Comparison of ENCODE assay signal across 8 cellular contexts in genomic region chr1:206030714-206031113, GRCh38. TPM values are rescaled to one million over a fixed set of nuclear protein-coding genes. Genes with fewer than 3 reads are reported as not detected.
DNase-seq lines count a peak whose midpoint lies in the region; ATAC-seq and TF ChIP-seq lines count a peak whose summit lies in the region.

No MANE protein-coding gene starts in this region.

- BruUV-seq in HCT116 (replicated peaks; lab: Mats Ljungman, UMichigan) = no TSS peak

- H3F3A ChIP-seq in DOHH2 (ENCODE audit: control insufficient read depth, insufficient read depth) = 0 out of 2 replicates have a peak, but pooled peaks cover 4% of the 10 kb centered on the region

- H3K4me2 ChIP-seq in DOHH2 (ENCODE audit: low read length) (peak overlapping the region; percentile 49), HCT116 (ENCODE audit: low read length) (peak overlapping the region; percentile 51)

- no peak overlapping the region for H3K4me3 Mint-ChIP-seq in activated naive CD8-positive, alpha-beta T cell treated with anti-CD3 and anti-CD28 coated beads, Interleukin-2, amount 50 U/mL, for 24 hours

- H3K9me2 ChIP-seq in DOHH2 (replicated peaks; ENCODE audit: control insufficient read depth, low read length) = no peaks in the 10 kb centered on the region
- H3K9me2 ChIP-seq in HCT116 (ENCODE audit: insufficient read depth) = no peaks in the 10 kb centered on the region

- peaks cover 43% of the 10 kb centered on the region for H3K4me1 ChIP-seq in DOHH2 (ENCODE audit: control insufficient read depth, low read length)
- peaks cover 0 to 6% of the 10 kb centered on the region in 2 experiments; a peak in 2 of 4 replicates for H3K4me1 ChIP-seq in HCT116 (ENCODE audit: control insufficient read depth in 1 of 2, insufficient read depth in 2 of 2, low read length in 2 of 2)

- H3K36me3 Mint-ChIP-seq in activated naive CD8-positive, alpha-beta T cell treated with anti-CD3 and anti-CD28 coated beads, Interleukin-2, amount 50 U/mL, for 24 hours (ENCODE audit: low read depth) = no peaks in the 10 kb centered on the region

- H4K20me1 ChIP-seq in DOHH2 (ENCODE audit: control insufficient read depth, insufficient read depth, low read depth, low read length) (no peaks in the 10 kb centered on the region), HCT116 (ENCODE audit: insufficient read depth) (no peaks in the 10 kb centered on the region)

- peak overlapping the region; percentile 26 for H3K4me3 ChIP-seq in DOHH2 (ENCODE audit: low read length)
- H3K4me3 ChIP-seq in HCT116 (replicated peaks in 1 of 2; ENCODE audit: low read depth in 1 of 2, low read length in 2 of 2) = no peak overlapping the region

- TF ChIP-seq CTCF in DOHH2 (IDR thresholded peaks at IDR 0.05; ENCODE audit: low read depth, low read length, poor library complexity, severe bottlenecking) (peak; percentile 98), HCT116 (IDR thresholded peaks at IDR 0.05 in 2 of 3, conservative IDR thresholded peaks at IDR 0.05 in 1 of 3; ENCODE audit: borderline replicate concordance in 1 of 3, insufficient read depth in 1 of 3, low read depth in 2 of 3, low read length in 2 of 3) (peak; percentile 84 to 97 (median 94))

- no peaks in the 10 kb centered on the region for H3K9me3 ChIP-seq in DOHH2 (ENCODE audit: control insufficient read depth, insufficient read depth, low read length)
- H3K9me3 ChIP-seq in HCT116 (ENCODE audit: control insufficient read depth in 1 of 2, insufficient read depth in 1 of 2, low read depth in 1 of 2, low read length in 2 of 2) = no peaks in the 10 kb centered on the region

- peak overlapping the region; percentile 65 for H2AFZ ChIP-seq in HCT116 (ENCODE audit: low read depth, low read length, poor library complexity, severe bottlenecking)

- no peaks in the 10 kb centered on the region for H3K9me3 Mint-ChIP-seq in activated naive CD8-positive, alpha-beta T cell treated with anti-CD3 and anti-CD28 coated beads, Interleukin-2, amount 50 U/mL, for 24 hours

- H3K27ac ChIP-seq in DOHH2 (ENCODE audit: low read depth, low read length) = no peak overlapping the region
- H3K27ac ChIP-seq in HCT116 (ENCODE audit: low read depth, low read length) = no peak overlapping the region

- DNase-seq in HCT116 (ENCODE audit: low read depth, low spot score) (peak; percentile 74), NCI-H1417 (lab: John Stamatoyannopoulos, UW) (peak; percentile 62 to 90 (median 85)), left cardiac atrium (peak; percentile 66), renal cortical epithelial cell (ENCODE audit: low read depth) (peak; percentile 85)
- peak; percentile 74 for DNase-seq in activated naive CD8-positive, alpha-beta T cell treated with anti-CD3 and anti-CD28 coated beads, Interleukin-2, amount 50 U/mL, for 24 hours

- no peak for TF ChIP-seq POLR2A in HCT116 (IDR thresholded peaks at IDR 0.05; ENCODE audit: borderline replicate concordance, extremely low read depth, insufficient read depth, insufficient read length)

- no peak overlapping the region for H3K9ac ChIP-seq in HCT116 (ENCODE audit: low read length)

- peak; percentile 100 for ATAC-seq in HCT116
- peak; percentile 99 for ATAC-seq in SK-N-SH treated with all-trans-retinoic acid at 6 μM for 48 hours
- ATAC-seq in activated naive CD8-positive, alpha-beta T cell treated with anti-CD3 and anti-CD28 coated beads, Interleukin-2, amount 50 U/mL, for 24 hours = peak; percentile 93
- peak; percentile 80 to 90 for ATAC-seq in left cardiac atrium
- no peak for ATAC-seq in HG03135 (IDR thresholded peaks at IDR 0.05; ENCODE audit: unreplicated experiment)

- H3K27me3 Mint-ChIP-seq in activated naive CD8-positive, alpha-beta T cell treated with anti-CD3 and anti-CD28 coated beads, Interleukin-2, amount 50 U/mL, for 24 hours = peaks cover 11% of the 10 kb centered on the region

- peaks cover 7% of the 10 kb centered on the region for H3K27me3 ChIP-seq in DOHH2 (ENCODE audit: control insufficient read depth, low read length)
- no peaks in the 10 kb centered on the region for H3K27me3 ChIP-seq in HCT116 (ENCODE audit: insufficient read depth, low read length)

- RAD21 ChIA-PET in HCT116 (lab: Charles Lee; ENCODE audit: low non-redundant PET in 1 of 2, low total read pairs in 2 of 2, uncharacterized antibody in 2 of 2, unreplicated experiment in 2 of 2) = interaction anchor here (0.8 to 1.4 kb wide), 2 partner anchors 75 to 76 kb away, joined by 5 to 9 read pairs; no protein-coding TSS in a partner anchor

- peaks cover 7% of the 10 kb centered on the region for H3K4me1 Mint-ChIP-seq in activated naive CD8-positive, alpha-beta T cell treated with anti-CD3 and anti-CD28 coated beads, Interleukin-2, amount 50 U/mL, for 24 hours

- H3K36me3 ChIP-seq in DOHH2 (ENCODE audit: control insufficient read depth, low read length) (no peaks in the 10 kb centered on the region), HCT116 (ENCODE audit: control insufficient read depth in 1 of 2, insufficient read depth in 2 of 2, low read length in 2 of 2) (no peaks in the 10 kb centered on the region)

- CTCF ChIA-PET in HCT116 (lab: Charles Lee) = interaction anchor here (0.8 to 3.5 kb wide), 11 partner anchors 9 to 78 kb away, joined by 4 to 43 read pairs (median 5); partner anchors contain the start of gene RAB7B

- no peak overlapping the region for H3K27ac Mint-ChIP-seq in activated naive CD8-positive, alpha-beta T cell treated with anti-CD3 and anti-CD28 coated beads, Interleukin-2, amount 50 U/mL, for 24 hours

- no peaks in the 10 kb centered on the region for H3K79me2 ChIP-seq in DOHH2 (ENCODE audit: control insufficient read depth, low read length)
- no peaks in the 10 kb centered on the region for H3K79me2 ChIP-seq in HCT116 (ENCODE audit: insufficient read depth, low read length)

- POLR2A ChIA-PET in HCT116 (lab: Charles Lee) = no interaction called here

- intact Hi-C loops in HCT116 (cut with micrococcal nuclease) (loop anchor here (1.0 kb wide), 1 partner anchor 76 kb away; no protein-coding TSS in a partner anchor), left cardiac atrium (cut with DNase I) (loop anchor here in 1 of 2 donors (1.0 kb wide), 1 partner anchor 76 kb away; no protein-coding TSS in a partner anchor)

- TF ChIP-seq RAD21 in HCT116 (IDR thresholded peaks at IDR 0.05; ENCODE audit: low read depth) = peak; percentile 70

TF ChIP-seq in HCT116, 20 proteins besides CTCF, POLR2A, EP300 and RAD21 (continues in another document):
- TF ChIP-seq REST (IDR thresholded peaks at IDR 0.05; ENCODE audit: low read depth) = no peak

TF ChIP-seq in SK-N-SH treated with all-trans-retinoic acid at 6 μM for 48 hours, 23 proteins besides CTCF, POLR2A, EP300 and RAD21 (continues in another document):
- TF ChIP-seq TCF4 (CRISPR knock-in tag; IDR thresholded peaks at IDR 0.05; ENCODE audit: borderline replicate concordance) = no peak
- TF ChIP-seq ZNF8 (CRISPR knock-in tag; IDR thresholded peaks at IDR 0.05) = no peak
- TF ChIP-seq CSRNP3 (CRISPR knock-in tag; IDR thresholded peaks at IDR 0.05) = no peak
- TF ChIP-seq SNAI2 (CRISPR knock-in tag; IDR thresholded peaks at IDR 0.05) = no peak
- TF ChIP-seq ZFP3 (CRISPR knock-in tag; IDR thresholded peaks at IDR 0.05) = no peak
- no peak for TF ChIP-seq PPARA (CRISPR knock-in tag; IDR thresholded peaks at IDR 0.05; ENCODE audit: borderline replicate concordance)
- no peak for TF ChIP-seq ZC3H10 (CRISPR knock-in tag; IDR thresholded peaks at IDR 0.05)
- TF ChIP-seq OSR1 (CRISPR knock-in tag; IDR thresholded peaks at IDR 0.05) = no peak
- no peak for TF ChIP-seq TOX (CRISPR knock-in tag; IDR thresholded peaks at IDR 0.05; ENCODE audit: borderline replicate concordance)
- TF ChIP-seq ZNF70 (CRISPR knock-in tag; IDR thresholded peaks at IDR 0.05) = no peak
- no peak for TF ChIP-seq ZNF565 (CRISPR knock-in tag; conservative IDR thresholded peaks at IDR 0.05; ENCODE audit: low read depth)
- no peak for TF ChIP-seq BACH2 (CRISPR knock-in tag; IDR thresholded peaks at IDR 0.05; ENCODE audit: borderline replicate concordance)
- no peak for TF ChIP-seq ESRRG (CRISPR knock-in tag; IDR thresholded peaks at IDR 0.05)
- TF ChIP-seq CSDC2 (CRISPR knock-in tag; IDR thresholded peaks at IDR 0.05) = no peak
- no peak for TF ChIP-seq RARB (CRISPR knock-in tag; IDR thresholded peaks at IDR 0.05)
- TF ChIP-seq CREB5 (CRISPR knock-in tag; IDR thresholded peaks at IDR 0.05; ENCODE audit: low read depth) = no peak

RNA-seq across cellular contexts. Expression of gene CTSE, which starts 7.0 kb away (rescaled TPM):
- 0.12 TPM for total RNA-seq in HCT116 (2021; ENCODE audit: unreplicated experiment)
- not detected in 2 replicates for polyA plus RNA-seq in HCT116 (2012)
- total RNA-seq in left cardiac atrium = not detected
- total RNA-seq in renal cortical epithelial cell = 0.10 and 6.4 TPM in 2 replicates

RNA-seq across cellular contexts. Expression of gene RHEX, which starts 22.3 kb away (rescaled TPM):
- total RNA-seq in HCT116 (2021; ENCODE audit: unreplicated experiment) = not detected
- not detected in 2 replicates for polyA plus RNA-seq in HCT116 (2012)
- 1 to 10 TPM in 1 of 2 donors, under 1 TPM in 1; 0.71 to 1.8 TPM for total RNA-seq in left cardiac atrium
- total RNA-seq in renal cortical epithelial cell = 5.7 and 11.6 TPM in 2 replicates

RNA-seq across cellular contexts. Expression of gene RAB7B, which starts 27.5 kb away (rescaled TPM):
- total RNA-seq in HCT116 (2021; ENCODE audit: unreplicated experiment) = 0.22 TPM
- 0.11 and 0.16 TPM in 2 replicates for polyA plus RNA-seq in HCT116 (2012)
- 1 to 10 TPM; 2.4 to 4.5 TPM for total RNA-seq in left cardiac atrium
- total RNA-seq in renal cortical epithelial cell = 1.1 and 1.2 TPM in 2 replicates
